12 cellular contexts compared by ENCODE assay signal in genomic region chrX:43707812-43708548, GRCh38. TPM values are rescaled to one million over a fixed set of nuclear protein-coding genes. Genes with fewer than 3 reads are reported as not detected.
A peak's percentile ranks its signal among the peaks of the same experiment; 100 is the strongest.
DNase-seq lines count a peak whose midpoint lies in the region; ATAC-seq, FAIRE-seq and TF ChIP-seq lines count a peak whose summit lies in the region.
"Had no signal": no experiment of that assay in that cellular context is flagged by ENCODE, and none has a peak within 500 bp of the region (broad histone marks: within the 10 kb centered on the region; RNA-seq: fewer than 3 reads in every experiment).

No MANE protein-coding gene starts in this region.

- DNase-seq in RWPE1 (ENCODE audit: low spot score) (no peak), endothelial cell of umbilical vein (ENCODE audit: low read depth, low spot score) (peak; percentile 74), left lobe of liver (ENCODE audit: low spot score) (peak; percentile 59), suprapubic skin (ENCODE audit: low spot score in 2 of 2) (no peak), NOMO-1 treated with DMSO at 0.1 percent for 48 hours (lab: John Stamatoyannopoulos, UW; ENCODE audit: unreplicated experiment) (no peak), Calu3 (no peak)
- DNase-seq in CD4-positive, alpha-beta memory T cell, result no peak
- DNase-seq in CD8-positive, alpha-beta T cell, result no peak
- DNase-seq: activated CD4-positive, alpha-beta memory T cell treated with anti-CD3 and anti-CD28 coated beads for 36 hours; effector memory CD4-positive, alpha-beta T cell; NCI-H1436 treated with DMSO at 0.1 percent for 48 hours; T-cell had no signal

- no TSS peak for BruUV-seq in endothelial cell of umbilical vein (replicated peaks; lab: Mats Ljungman, UMichigan)
- BruUV-seq in Calu3 (replicated peaks; lab: Mats Ljungman, UMichigan), result no TSS peak

- H3K4me3 ChIP-seq in endothelial cell of umbilical vein (replicated peaks in 1 of 3; ENCODE audit: insufficient read depth in 1 of 3, low read depth in 1 of 3, low read length in 3 of 3) (no peak overlapping the region), suprapubic skin (no peak overlapping the region)
- H3K4me3 ChIP-seq in CD4-positive, alpha-beta memory T cell (ENCODE audit: low read length in 2 of 2), result no peak overlapping the region
- no peak overlapping the region for H3K4me3 ChIP-seq in CD8-positive, alpha-beta T cell (ENCODE audit: low read depth, low read length)

- H3K36me3 ChIP-seq in endothelial cell of umbilical vein (ENCODE audit: control insufficient read depth in 2 of 2, extremely low read depth in 1 of 2, insufficient read depth in 2 of 2, low read length in 2 of 2) (no peaks in the 10 kb centered on the region), suprapubic skin (no peaks in the 10 kb centered on the region)
- H3K36me3 ChIP-seq in CD4-positive, alpha-beta memory T cell (ENCODE audit: insufficient read depth, low read length), result no peaks in the 10 kb centered on the region
- H3K36me3 ChIP-seq in CD8-positive, alpha-beta T cell (ENCODE audit: insufficient read depth, low read length), result no peaks in the 10 kb centered on the region

- CTCF ChIA-PET in RWPE1 (lab: Yijun Ruan, JAX), result interaction anchor here (0.6 kb wide), 1 partner anchor 125 kb away, joined by 4 read pairs; no protein-coding TSS in a partner anchor
- CTCF ChIA-PET in endothelial cell of umbilical vein (lab: Charles Lee), result interaction anchor here (0.6 to 1.3 kb wide), 3 partner anchors 15 to 54 kb away, joined by 3 to 6 read pairs (median 6); no protein-coding TSS in a partner anchor
- CTCF ChIA-PET in CD4-positive, alpha-beta memory T cell (lab: Charles Lee; ENCODE audit: partially characterized antibody), result no interaction called here
- CTCF ChIA-PET in Calu3 (lab: Charles Lee), result interaction anchor here (0.6 kb wide), 1 partner anchor 89 kb away, joined by 4 read pairs; no protein-coding TSS in a partner anchor
- CTCF ChIA-PET in CD8-positive, alpha-beta T cell (lab: Charles Lee), result no interaction called here

- no peaks in the 10 kb centered on the region for H3K4me1 Mint-ChIP-seq in CD4-positive, alpha-beta memory T cell
- H3K4me1 Mint-ChIP-seq in Calu3 (ENCODE audit: low read depth, unreplicated experiment), result peaks cover 7% of the 10 kb centered on the region
- no peaks in the 10 kb centered on the region for H3K4me1 Mint-ChIP-seq in CD8-positive, alpha-beta T cell (ENCODE audit: low read depth)
- H3K4me1 Mint-ChIP-seq: T-cell had no signal

- intact Hi-C loops in endothelial cell of umbilical vein (cut with micrococcal nuclease), result loop anchor here (5.0 kb wide), 1 partner anchor 1131 kb away; no protein-coding TSS in a partner anchor
- intact Hi-C loops in CD4-positive, alpha-beta memory T cell (cut with micrococcal nuclease), result no loop called here
- intact Hi-C loops in Calu3 (cut with micrococcal nuclease; ENCODE audit: unreplicated experiment), result no loop called here
- intact Hi-C loops in CD8-positive, alpha-beta T cell (cut with DNase I, micrococcal nuclease), result no loop called here

- H3K4me1 ChIP-seq in endothelial cell of umbilical vein (ENCODE audit: control insufficient read depth, extremely low read depth, insufficient read depth, low read length), result peaks cover 40% of the 10 kb centered on the region
- peaks cover 20% of the 10 kb centered on the region for H3K4me1 ChIP-seq in suprapubic skin
- no peaks in the 10 kb centered on the region for H3K4me1 ChIP-seq in CD4-positive, alpha-beta memory T cell (ENCODE audit: insufficient read depth, low read length)
- no peaks in the 10 kb centered on the region for H3K4me1 ChIP-seq in CD8-positive, alpha-beta T cell (ENCODE audit: insufficient read depth, low read length)

- TF ChIP-seq CTCF in RWPE1 (conservative IDR thresholded peaks at IDR 0.05; ENCODE audit: low read depth), result no peak
- no peak for TF ChIP-seq CTCF in endothelial cell of umbilical vein (IDR thresholded peaks at IDR 0.05; ENCODE audit: extremely low read depth in 1 of 2, insufficient read depth in 1 of 2, low read depth in 1 of 2, low read length in 2 of 2)
- TF ChIP-seq CTCF in suprapubic skin (IDR thresholded peaks at IDR 0.05), result no peak
- TF ChIP-seq CTCF in Calu3 (IDR thresholded peaks at IDR 0.05; ENCODE audit: unreplicated experiment), result no peak
- TF ChIP-seq CTCF in CD8-positive, alpha-beta T cell (IDR thresholded peaks at IDR 0.05), result no peak

- ATAC-seq in left lobe of liver, result peak; percentile 65
- ATAC-seq in CD8-positive, alpha-beta T cell, result no peak
- ATAC-seq: T-cell had no signal

- no peaks in the 10 kb centered on the region for H3K79me2 ChIP-seq in endothelial cell of umbilical vein (ENCODE audit: control insufficient read depth, insufficient read depth, low read length)

- 40% methylated on average over 3 of the region's 3 CpGs for WGBS in suprapubic skin

- H2AFZ ChIP-seq in endothelial cell of umbilical vein (ENCODE audit: low read depth, low read length), result no peak overlapping the region

- no peaks in the 10 kb centered on the region for H3K27me3 ChIP-seq in endothelial cell of umbilical vein (ENCODE audit: control insufficient read depth in 2 of 2, insufficient read depth in 2 of 2, low read length in 2 of 2)
- no peaks in the 10 kb centered on the region for H3K27me3 ChIP-seq in suprapubic skin
- no peaks in the 10 kb centered on the region for H3K27me3 ChIP-seq in CD4-positive, alpha-beta memory T cell (ENCODE audit: insufficient read depth, low read length)
- no peaks in the 10 kb centered on the region for H3K27me3 ChIP-seq in CD8-positive, alpha-beta T cell (ENCODE audit: insufficient read depth, low read length)

- H3K9me3 ChIP-seq in endothelial cell of umbilical vein (replicated peaks; ENCODE audit: control insufficient read depth, insufficient read depth, low read length) (no peaks in the 10 kb centered on the region), suprapubic skin (no peaks in the 10 kb centered on the region)
- H3K9me3 ChIP-seq in CD4-positive, alpha-beta memory T cell (ENCODE audit: control insufficient read depth in 1 of 2, low read length in 2 of 2), result no peaks in the 10 kb centered on the region
- H3K9me3 ChIP-seq in CD8-positive, alpha-beta T cell (ENCODE audit: low read length), result no peaks in the 10 kb centered on the region

- no peaks in the 10 kb centered on the region for H4K20me1 ChIP-seq in endothelial cell of umbilical vein (replicated peaks; ENCODE audit: control insufficient read depth, extremely low read depth, insufficient read depth, low read length)

- no peak overlapping the region for H3K27ac Mint-ChIP-seq in CD4-positive, alpha-beta memory T cell
- no peak overlapping the region for H3K27ac Mint-ChIP-seq in Calu3 (ENCODE audit: unreplicated experiment)
- no peak overlapping the region for H3K27ac Mint-ChIP-seq in CD8-positive, alpha-beta T cell
- H3K27ac Mint-ChIP-seq: activated CD4-positive, alpha-beta memory T cell treated with anti-CD3 and anti-CD28 coated beads for 36 hours; T-cell had no signal

- H3K9me3 Mint-ChIP-seq in CD4-positive, alpha-beta memory T cell, result peaks cover 0 to under 1% (median 0%) of the 10 kb centered on the region in 8 donors
- H3K9me3 Mint-ChIP-seq in Calu3 (ENCODE audit: low read depth, unreplicated experiment), result no peaks in the 10 kb centered on the region
- H3K9me3 Mint-ChIP-seq in CD8-positive, alpha-beta T cell, result no peaks in the 10 kb centered on the region
- H3K9me3 Mint-ChIP-seq: activated CD4-positive, alpha-beta memory T cell treated with anti-CD3 and anti-CD28 coated beads for 36 hours; T-cell had no signal

- H3K9me1 ChIP-seq in endothelial cell of umbilical vein (replicated peaks; ENCODE audit: control insufficient read depth, extremely low read depth, insufficient read depth, low read length), result no peaks in the 10 kb centered on the region

- no peak overlapping the region for H3K4me3 Mint-ChIP-seq in CD4-positive, alpha-beta memory T cell
- H3K4me3 Mint-ChIP-seq in Calu3 (ENCODE audit: low read depth, unreplicated experiment), result no peak overlapping the region
- H3K4me3 Mint-ChIP-seq in CD8-positive, alpha-beta T cell, result no peak overlapping the region
- H3K4me3 Mint-ChIP-seq: activated CD4-positive, alpha-beta memory T cell treated with anti-CD3 and anti-CD28 coated beads for 36 hours; T-cell had no signal

- H3K4me2 ChIP-seq in endothelial cell of umbilical vein (ENCODE audit: insufficient read depth, low read length), result peak overlapping the region; percentile 55

- peaks cover 0 to 2% of the 10 kb centered on the region in 2 donors for H3K27me3 Mint-ChIP-seq in CD4-positive, alpha-beta memory T cell
- H3K27me3 Mint-ChIP-seq in Calu3 (ENCODE audit: unreplicated experiment), result no peaks in the 10 kb centered on the region
- peaks cover 7% of the 10 kb centered on the region for H3K27me3 Mint-ChIP-seq in CD8-positive, alpha-beta T cell (ENCODE audit: low read depth)

- no peak for TF ChIP-seq EP300 in suprapubic skin (IDR thresholded peaks at IDR 0.05)

- H3K36me3 Mint-ChIP-seq in CD4-positive, alpha-beta memory T cell, result no peaks in the 10 kb centered on the region
- H3K36me3 Mint-ChIP-seq in Calu3 (ENCODE audit: insufficient read depth, unreplicated experiment), result no peaks in the 10 kb centered on the region
- H3K36me3 Mint-ChIP-seq in CD8-positive, alpha-beta T cell, result no peaks in the 10 kb centered on the region
- H3K36me3 Mint-ChIP-seq: activated CD4-positive, alpha-beta memory T cell treated with anti-CD3 and anti-CD28 coated beads for 36 hours; T-cell had no signal

- FAIRE-seq in endothelial cell of umbilical vein (lab: Jason Lieb, UNC), result peak; percentile 81

- POLR2A ChIA-PET in RWPE1 (lab: Yijun Ruan, JAX; ENCODE audit: low non-redundant PET) (no interaction called here), endothelial cell of umbilical vein (lab: Charles Lee) (interaction anchor here (1.0 to 1.4 kb wide), 2 partner anchors 14 to 53 kb away, joined by 3 to 4 read pairs; no protein-coding TSS in a partner anchor)
- POLR2A ChIA-PET in CD4-positive, alpha-beta memory T cell (lab: Charles Lee; ENCODE audit: partially characterized antibody), result no interaction called here
- POLR2A ChIA-PET in CD8-positive, alpha-beta T cell (lab: Charles Lee), result no interaction called here

- H3K9ac ChIP-seq in endothelial cell of umbilical vein (replicated peaks; ENCODE audit: extremely low read depth, insufficient read depth, low read length), result peak overlapping the region; percentile 61

- dilution Hi-C loops in endothelial cell of umbilical vein (cut with MboI; ENCODE audit: extremely low pct_ligation_motif_present, low sequenced_read_pairs), result no loop called here

- TF ChIP-seq POLR2A in endothelial cell of umbilical vein (IDR thresholded peaks at IDR 0.05; ENCODE audit: low read depth, low read length) (no peak), suprapubic skin (IDR thresholded peaks at IDR 0.05) (no peak)

- H3K27ac ChIP-seq in RWPE1, result peak overlapping the region; percentile 86
- peak overlapping the region; percentile 56 for H3K27ac ChIP-seq in endothelial cell of umbilical vein (ENCODE audit: insufficient read depth, low read depth, low read length)
- H3K27ac ChIP-seq in suprapubic skin, result peak overlapping the region; percentile 80
- no peak overlapping the region for H3K27ac ChIP-seq in CD4-positive, alpha-beta memory T cell (ENCODE audit: low read depth, low read length)
- H3K27ac ChIP-seq in CD8-positive, alpha-beta T cell (ENCODE audit: low read depth, low read length), result no peak overlapping the region

RNA-seq across cellular contexts. Expression of gene MAOA, which starts 51.9 kb away (rescaled TPM):
- total RNA-seq in endothelial cell of umbilical vein (18.1 and 23.5 TPM in 2 replicates), left lobe of liver (158 TPM), suprapubic skin (100 to 1,000 TPM; 123 to 166 (median 132) TPM), Calu3 (2022) (1.8 and 3.3 TPM in 2 replicates)
- polyA plus RNA-seq in endothelial cell of umbilical vein, result 8.7 and 12.6 TPM in 2 replicates
- 17.3 and 17.7 TPM in 2 replicates for polyA plus RNA-seq in endothelial cell of umbilical vein (2011; cell fraction: cytosol; rRNA removed)
- polyA plus RNA-seq in endothelial cell of umbilical vein (2011; cell fraction: nucleus; rRNA removed), result 17.5 and 22.0 TPM in 2 replicates
- polyA plus RNA-seq in endothelial cell of umbilical vein (2012), result 13.2 and 14.9 TPM in 2 replicates
- polyA minus RNA-seq in endothelial cell of umbilical vein, result 31.7 and 37.5 TPM in 2 replicates
- 0.41 TPM for polyA minus RNA-seq in endothelial cell of umbilical vein (2011; cell fraction: cytosol; rRNA and poly(A)+ RNA removed)
- 10.8 and 14.8 TPM in 2 replicates for polyA minus RNA-seq in endothelial cell of umbilical vein (2011; cell fraction: nucleus; rRNA and poly(A)+ RNA removed)
- total RNA-seq in CD4-positive, alpha-beta memory T cell, result under 1 TPM in 1 of 2 experiments, not detected in 1; 0.09 TPM
- 1 to 10 TPM in 1 of 2 donors, not detected in 1; 6.2 TPM for polyA plus RNA-seq in CD4-positive, alpha-beta memory T cell
- total RNA-seq in CD8-positive, alpha-beta T cell, result not detected

Comparison
In these comparisons a context has a peak if more than half of its experiments do, and no peak if none do; other contexts are left out.
1. DNase-seq: peak in endothelial cell of umbilical vein (single experiment) and left lobe of liver (single experiment); none in RWPE1 (single experiment), suprapubic skin (0 of 2), CD4-positive, alpha-beta memory T cell (0 of 5), NOMO-1 treated with DMSO at 0.1 percent for 48 hours (single experiment), Calu3 (single experiment) and CD8-positive, alpha-beta T cell (0 of 7).
2. H3K27ac ChIP-seq: peak in RWPE1 (single experiment), endothelial cell of umbilical vein (single experiment) and suprapubic skin (single experiment); none in CD4-positive, alpha-beta memory T cell (single experiment) and CD8-positive, alpha-beta T cell (single experiment).
3. CTCF ChIA-PET loops: an anchor here in RWPE1 (0.6 kb wide), endothelial cell of umbilical vein (0.6 to 1.3 kb wide) and Calu3 (0.6 kb wide); none called in CD4-positive, alpha-beta memory T cell and CD8-positive, alpha-beta T cell.